Comparison of ENCODE assay signal across 1 cellular context in the genomic region with DNA sequence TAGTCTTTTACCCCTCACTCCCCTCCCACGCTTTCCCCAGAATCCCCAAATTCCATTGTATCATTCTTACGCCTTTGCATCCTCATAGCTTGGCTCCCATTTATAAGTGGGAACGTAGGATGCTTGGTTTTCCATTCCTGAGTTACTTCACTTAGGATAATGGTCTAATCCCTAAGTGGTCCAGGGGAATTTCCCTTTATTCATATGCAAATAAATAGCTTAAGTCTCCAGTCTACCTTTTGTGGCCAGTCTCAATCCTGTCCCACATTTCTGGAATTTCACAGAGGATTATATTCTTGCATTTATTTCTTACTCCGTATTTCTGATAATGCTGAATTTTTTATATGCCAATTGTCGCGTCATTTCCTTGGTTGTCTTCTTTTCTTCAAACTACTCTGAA.
TF ChIP-seq lines count a peak whose summit lies in the region.

No MANE protein-coding gene starts in this region.

TF ChIP-seq in HepG2, 621 proteins besides CTCF, POLR2A, EP300 and RAD21 (continued from another document):
- TF ChIP-seq ZBTB44 (CRISPR knock-in tag; IDR thresholded peaks at IDR 0.05) (no peak), THAP11 (CRISPR knock-in tag; IDR thresholded peaks at IDR 0.05) (no peak), SMARCC2 (IDR thresholded peaks at IDR 0.05) (no peak), WIZ (CRISPR knock-in tag; IDR thresholded peaks at IDR 0.05) (no peak), U2AF1 (optimal IDR thresholded peaks at IDR 0.05; ENCODE audit: low read depth, low read length) (no peak), HNF1B (CRISPR knock-in tag; IDR thresholded peaks at IDR 0.05) (no peak)
- TF ChIP-seq, protein P1, sequence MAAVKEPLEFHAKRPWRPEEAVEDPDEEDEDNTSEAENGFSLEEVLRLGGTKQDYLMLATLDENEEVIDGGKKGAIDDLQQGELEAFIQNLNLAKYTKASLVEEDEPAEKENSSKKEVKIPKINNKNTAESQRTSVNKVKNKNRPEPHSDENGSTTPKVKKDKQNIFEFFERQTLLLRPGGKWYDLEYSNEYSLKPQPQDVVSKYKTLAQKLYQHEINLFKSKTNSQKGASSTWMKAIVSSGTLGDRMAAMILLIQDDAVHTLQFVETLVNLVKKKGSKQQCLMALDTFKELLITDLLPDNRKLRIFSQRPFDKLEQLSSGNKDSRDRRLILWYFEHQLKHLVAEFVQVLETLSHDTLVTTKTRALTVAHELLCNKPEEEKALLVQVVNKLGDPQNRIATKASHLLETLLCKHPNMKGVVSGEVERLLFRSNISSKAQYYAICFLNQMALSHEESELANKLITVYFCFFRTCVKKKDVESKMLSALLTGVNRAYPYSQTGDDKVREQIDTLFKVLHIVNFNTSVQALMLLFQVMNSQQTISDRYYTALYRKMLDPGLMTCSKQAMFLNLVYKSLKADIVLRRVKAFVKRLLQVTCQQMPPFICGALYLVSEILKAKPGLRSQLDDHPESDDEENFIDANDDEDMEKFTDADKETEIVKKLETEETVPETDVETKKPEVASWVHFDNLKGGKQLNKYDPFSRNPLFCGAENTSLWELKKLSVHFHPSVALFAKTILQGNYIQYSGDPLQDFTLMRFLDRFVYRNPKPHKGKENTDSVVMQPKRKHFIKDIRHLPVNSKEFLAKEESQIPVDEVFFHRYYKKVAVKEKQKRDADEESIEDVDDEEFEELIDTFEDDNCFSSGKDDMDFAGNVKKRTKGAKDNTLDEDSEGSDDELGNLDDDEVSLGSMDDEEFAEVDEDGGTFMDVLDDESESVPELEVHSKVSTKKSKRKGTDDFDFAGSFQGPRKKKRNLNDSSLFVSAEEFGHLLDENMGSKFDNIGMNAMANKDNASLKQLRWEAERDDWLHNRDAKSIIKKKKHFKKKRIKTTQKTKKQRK (IDR thresholded peaks at IDR 0.05; ENCODE audit: low read length): no peak
